Comparison of ENCODE assay signal across 8 cellular contexts in the genomic region with DNA sequence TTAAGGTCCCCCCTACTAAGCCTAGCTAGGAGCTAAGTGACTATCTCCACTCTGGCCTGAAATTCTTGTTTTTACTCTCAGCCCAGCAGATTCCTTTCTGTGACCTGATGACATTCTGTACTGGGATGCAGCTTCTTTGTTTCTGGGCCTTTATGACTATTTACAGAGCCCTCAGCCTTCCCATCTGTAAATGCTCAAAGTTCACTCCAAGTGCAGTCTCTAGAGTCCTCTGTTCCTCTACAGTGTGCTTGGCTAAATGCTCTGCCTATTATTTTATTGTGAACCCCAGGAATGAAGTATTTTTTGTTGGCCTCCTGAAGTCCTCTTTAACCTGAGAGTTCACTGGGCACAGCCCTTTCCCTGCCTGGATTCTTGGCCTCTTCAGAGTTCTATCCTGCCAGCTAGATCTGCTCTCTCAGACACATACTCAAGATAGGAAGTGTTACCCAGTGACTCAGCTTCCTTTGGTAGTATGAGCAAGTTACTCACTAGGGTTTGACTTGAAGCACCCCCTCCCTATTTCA.
DNase-seq lines count a peak whose midpoint lies in the region; ATAC-seq and TF ChIP-seq lines count a peak whose summit lies in the region.

No MANE protein-coding gene starts in this region.

- H3K4me3 ChIP-seq in lower lobe of right lung, result no peak overlapping the region
- no peak overlapping the region for H3K4me3 ChIP-seq in naive thymus-derived CD4-positive, alpha-beta T cell (ENCODE audit: low read length)

- intact Hi-C loops in activated CD8-positive, alpha-beta T cell treated with anti-CD3 and anti-CD28 coated beads for 36 hours (cut with micrococcal nuclease), result no loop called here
- intact Hi-C loops in lower lobe of right lung (cut with DNase I), result no loop called here
- intact Hi-C loops in naive thymus-derived CD4-positive, alpha-beta T cell (cut with micrococcal nuclease), result no loop called here

- no peaks in the 10 kb centered on the region for H3K27me3 ChIP-seq in lower lobe of right lung (ENCODE audit: low read depth)
- no peaks in the 10 kb centered on the region for H3K27me3 ChIP-seq in naive thymus-derived CD4-positive, alpha-beta T cell (ENCODE audit: control insufficient read depth in 2 of 2, insufficient read depth in 2 of 2, low read length in 2 of 2)

- no peaks in the 10 kb centered on the region for H3K9me3 ChIP-seq in lower lobe of right lung
- no peaks in the 10 kb centered on the region for H3K9me3 ChIP-seq in naive thymus-derived CD4-positive, alpha-beta T cell (ENCODE audit: control insufficient read depth in 2 of 3, low read length in 3 of 3)

- CTCF ChIA-PET in activated CD8-positive, alpha-beta T cell treated with anti-CD3 and anti-CD28 coated beads for 36 hours (lab: Charles Lee), result interaction anchor here (1.2 kb wide), 1 partner anchor 18 kb away, joined by 5 read pairs; no protein-coding TSS in a partner anchor
- CTCF ChIA-PET in naive thymus-derived CD4-positive, alpha-beta T cell (lab: Charles Lee), result no interaction called here

- H3K4me1 Mint-ChIP-seq in activated CD8-positive, alpha-beta T cell treated with anti-CD3 and anti-CD28 coated beads for 36 hours (ENCODE audit: low read depth), result peaks cover 14% of the 10 kb centered on the region
- H3K4me1 Mint-ChIP-seq in naive thymus-derived CD4-positive, alpha-beta T cell, result peaks cover 0 to 11% (median 5%) of the 10 kb centered on the region in 7 donors

- H3K4me3 Mint-ChIP-seq in activated CD8-positive, alpha-beta T cell treated with anti-CD3 and anti-CD28 coated beads for 36 hours, result no peak overlapping the region
- no peak overlapping the region for H3K4me3 Mint-ChIP-seq in naive thymus-derived CD4-positive, alpha-beta T cell

- peak overlapping the region; percentile 12 for H3K27ac Mint-ChIP-seq in activated CD8-positive, alpha-beta T cell treated with anti-CD3 and anti-CD28 coated beads for 36 hours
- peak overlapping the region in 1 of 9 donors; percentile 33 for H3K27ac Mint-ChIP-seq in naive thymus-derived CD4-positive, alpha-beta T cell

- no peak for TF ChIP-seq CTCF in activated CD8-positive, alpha-beta T cell treated with anti-CD3 and anti-CD28 coated beads for 36 hours (IDR thresholded peaks at IDR 0.05)
- TF ChIP-seq CTCF in lower lobe of right lung (IDR thresholded peaks at IDR 0.05), result no peak

- peak overlapping the region; percentile 57 for H3K27ac ChIP-seq in lower lobe of right lung
- H3K27ac ChIP-seq in naive thymus-derived CD4-positive, alpha-beta T cell (ENCODE audit: low read depth, low read length), result no peak overlapping the region

- H3K36me3 ChIP-seq in lower lobe of right lung, result no peaks in the 10 kb centered on the region
- no peaks in the 10 kb centered on the region for H3K36me3 ChIP-seq in naive thymus-derived CD4-positive, alpha-beta T cell (ENCODE audit: control insufficient read depth in 2 of 3, insufficient read depth in 3 of 3, low read length in 3 of 3)

- H3K27me3 Mint-ChIP-seq in activated CD8-positive, alpha-beta T cell treated with anti-CD3 and anti-CD28 coated beads for 36 hours, result peaks cover 2% of the 10 kb centered on the region
- peaks cover 0 to 14% (median 3%) of the 10 kb centered on the region in 5 donors for H3K27me3 Mint-ChIP-seq in naive thymus-derived CD4-positive, alpha-beta T cell

- POLR2A ChIA-PET in activated CD8-positive, alpha-beta T cell treated with anti-CD3 and anti-CD28 coated beads for 36 hours (lab: Charles Lee), result no interaction called here
- POLR2A ChIA-PET in naive thymus-derived CD4-positive, alpha-beta T cell (lab: Charles Lee), result no interaction called here

- H3K36me3 Mint-ChIP-seq in activated CD8-positive, alpha-beta T cell treated with anti-CD3 and anti-CD28 coated beads for 36 hours (ENCODE audit: low read depth), result no peaks in the 10 kb centered on the region
- no peaks in the 10 kb centered on the region for H3K36me3 Mint-ChIP-seq in naive thymus-derived CD4-positive, alpha-beta T cell

- peak; percentile 5 for DNase-seq in activated CD8-positive, alpha-beta T cell treated with anti-CD3 and anti-CD28 coated beads for 36 hours
- DNase-seq in lower lobe of right lung, result no peak
- DNase-seq in SHP77 (lab: John Stamatoyannopoulos, UW), result no peak
- DNase-seq in amygdala (lab: John Stamatoyannopoulos, UW), result no peak
- DNase-seq in naive thymus-derived CD4-positive, alpha-beta T cell, result no peak

- H3K9me3 Mint-ChIP-seq in activated CD8-positive, alpha-beta T cell treated with anti-CD3 and anti-CD28 coated beads for 36 hours, result no peaks in the 10 kb centered on the region
- peaks cover 0 to 6% (median 0%) of the 10 kb centered on the region in 11 donors for H3K9me3 Mint-ChIP-seq in naive thymus-derived CD4-positive, alpha-beta T cell

- H3K4me1 ChIP-seq in lower lobe of right lung, result peaks cover 7% of the 10 kb centered on the region
- no peaks in the 10 kb centered on the region for H3K4me1 ChIP-seq in naive thymus-derived CD4-positive, alpha-beta T cell (ENCODE audit: control insufficient read depth in 2 of 2, insufficient read depth in 2 of 2, low read length in 2 of 2)

- ATAC-seq in GM18511 (IDR thresholded peaks at IDR 0.05; ENCODE audit: unreplicated experiment) (peak; percentile 85), HG02759 (IDR thresholded peaks at IDR 0.05; ENCODE audit: unreplicated experiment) (peak; percentile 69), lower lobe of right lung (peak; percentile 74 to 90), GM18868 (IDR thresholded peaks at IDR 0.05; ENCODE audit: unreplicated experiment) (no peak)
- ATAC-seq in activated CD8-positive, alpha-beta T cell treated with anti-CD3 and anti-CD28 coated beads for 36 hours, result peak; percentile 96
- ATAC-seq in naive thymus-derived CD4-positive, alpha-beta T cell, result no peak

Comparison
In these comparisons a context has a peak if more than half of its experiments do, and no peak if none do; other contexts are left out.
1. ATAC-seq: peak in GM18511 (single experiment), HG02759 (single experiment), activated CD8-positive, alpha-beta T cell treated with anti-CD3 and anti-CD28 coated beads for 36 hours (single experiment) and lower lobe of right lung (2 of 2); none in GM18868 (single experiment) and naive thymus-derived CD4-positive, alpha-beta T cell (single experiment).